In the genomic region with DNA sequence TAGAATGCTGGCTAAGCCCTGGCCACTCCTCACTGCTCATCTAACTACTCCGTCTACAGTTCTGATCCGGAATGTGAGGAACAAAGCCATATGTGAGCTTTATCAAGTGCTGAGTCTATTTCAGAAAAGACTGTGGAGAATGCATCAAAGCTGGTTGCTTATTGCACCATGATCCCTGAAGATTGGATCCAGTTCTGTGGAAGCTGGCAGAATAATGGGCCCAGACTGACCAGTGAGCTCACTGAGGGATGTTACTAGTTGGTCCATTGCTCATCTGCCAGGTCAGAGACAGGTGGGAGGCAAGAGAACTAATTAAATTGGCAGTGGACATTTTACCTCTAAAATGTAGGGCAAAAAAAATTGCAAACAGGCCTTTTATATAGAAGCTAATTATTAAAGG, we compare ENCODE assay signal across 23 cellular contexts.
"Had no signal": no experiment of that assay in that cellular context is flagged by ENCODE, and none has a peak within 500 bp of the region (broad histone marks: within the 10 kb centered on the region; RNA-seq: fewer than 3 reads in every experiment).

No MANE protein-coding gene starts in this region.

- H3K9me3 Mint-ChIP-seq: activated CD4-positive, alpha-beta memory T cell treated with anti-CD3 and anti-CD28 coated beads for 36 hours; activated CD4-positive, alpha-beta T cell treated with anti-CD3 and anti-CD28 coated beads, Interleukin-2, amount 10 ng/mL, durations not matched to agents 24 days and 14 days; activated T-cell treated with anti-CD3 and anti-CD28 coated beads, Interleukin-2, amount 50 U/mL, for 4 hours; activated T-helper 2 cell treated with anti-CD3 and anti-CD28 coated beads, Interferon-gamma antibody, Interleukin-2, Interleukin-4, amounts not matched to agents 10 μg/mL and 5 μg/mL and 100 μg/mL, durations not matched to agents 14 hours and 24 hours and 36 hours; endodermal cell; natural killer cell treated with Interleukin-12 subunit alpha and Interleukin-12 subunit beta and Interleukin-15 and Interleukin-18, amount 100 ng/mL, for 72 hours had no signal

- H3K4me3 ChIP-seq: body of pancreas, left lung, lower lobe of right lung, ovary, prostate gland, testis, transverse colon had no signal

- H3K36me3 Mint-ChIP-seq: activated CD4-positive, alpha-beta memory T cell treated with anti-CD3 and anti-CD28 coated beads for 36 hours; activated naive CD4-positive, alpha-beta T cell treated with anti-CD3 and anti-CD28 coated beads, Interleukin-2, amount 50 U/mL, for 72 hours; natural killer cell treated with Interleukin-12 subunit alpha and Interleukin-12 subunit beta and Interleukin-15 and Interleukin-18, amount 100 ng/mL, for 72 hours had no signal

- H3K27ac ChIP-seq: body of pancreas, left lung, lower lobe of right lung, ovary, prostate gland, testis, transverse colon had no signal

- H3K4me1 Mint-ChIP-seq: activated CD4-positive, alpha-beta T cell treated with anti-CD3 and anti-CD28 coated beads, Interleukin-2, amount 10 ng/mL, durations not matched to agents 24 days and 14 days; endodermal cell had no signal

- H3K4me1 ChIP-seq: body of pancreas, left lung, lower lobe of right lung, prostate gland, testis, transverse colon had no signal

- H3K36me3 ChIP-seq: left lung, lower lobe of right lung, ovary, prostate gland, transverse colon had no signal

- ATAC-seq: activated naive CD4-positive, alpha-beta T cell treated with anti-CD3 and anti-CD28 coated beads, Interleukin-2, amount 50 U/mL, for 72 hours; activated T-cell treated with anti-CD3 and anti-CD28 coated beads, Interleukin-2, amount 50 U/mL, for 4 hours; body of pancreas; esophagus mucosa; left lung; lower lobe of right lung; natural killer cell treated with Interleukin-12 subunit alpha and Interleukin-12 subunit beta and Interleukin-15 and Interleukin-18, amount 100 ng/mL, for 72 hours; stimulated activated naive CD8-positive, alpha-beta T cell treated with anti-CD3 and anti-CD28 coated beads, Interleukin-15, Interleukin-2, amounts not matched to agents 100 U/mL and 50 U/mL, for 24 hours had no signal

- H3K9me3 ChIP-seq: body of pancreas, left lung, lower lobe of right lung, ovary, prostate gland, testis, transverse colon had no signal

- H3K4me3 Mint-ChIP-seq: activated CD4-positive, alpha-beta memory T cell treated with anti-CD3 and anti-CD28 coated beads for 36 hours; activated CD4-positive, alpha-beta T cell treated with anti-CD3 and anti-CD28 coated beads, Interleukin-2, amount 10 ng/mL, durations not matched to agents 24 days and 14 days; activated T-cell treated with anti-CD3 and anti-CD28 coated beads, Interleukin-2, amount 50 U/mL, for 4 hours; endodermal cell; natural killer cell treated with Interleukin-12 subunit alpha and Interleukin-12 subunit beta and Interleukin-15 and Interleukin-18, amount 100 ng/mL, for 72 hours had no signal

- DNase-seq: activated CD4-positive, alpha-beta memory T cell treated with anti-CD3 and anti-CD28 coated beads for 36 hours; activated CD4-positive, alpha-beta T cell treated with anti-CD3 and anti-CD28 coated beads, Interleukin-2, amount 10 ng/mL, durations not matched to agents 24 days and 14 days; activated CD4-positive, CD25-positive, alpha-beta regulatory T cell treated with anti-CD3 and anti-CD28 coated beads, Interleukin-2, amount 50 U/mL, for 72 hours; activated naive CD4-positive, alpha-beta T cell; activated T-cell treated with anti-CD3 and anti-CD28 coated beads, Interleukin-2, amount 50 U/mL, for 4 hours; body of pancreas; endodermal cell; foreskin melanocyte; left lung; lower lobe of right lung; ovary; retina; stimulated activated CD4-positive, alpha-beta T cell treated with anti-CD3 and anti-CD28 coated beads, Interleukin-12 subunit alpha, Interleukin-12 subunit beta, amount 100 ng/mL, for 4 hours; stimulated activated CD4-positive, alpha-beta T cell treated with anti-CD3 and anti-CD28 coated beads, Interleukin-4, amount 100 ng/mL, for 1 hour; stimulated activated naive CD8-positive, alpha-beta T cell treated with anti-CD3 and anti-CD28 coated beads, Interleukin-15, Interleukin-2, amounts not matched to agents 100 U/mL and 50 U/mL, for 24 hours; T-helper 2 cell; testis; transverse colon had no signal

- H3K27me3 ChIP-seq: body of pancreas, left lung, ovary, testis, transverse colon had no signal

- H3K27ac Mint-ChIP-seq: activated CD4-positive, alpha-beta memory T cell treated with anti-CD3 and anti-CD28 coated beads for 36 hours; activated CD4-positive, alpha-beta T cell treated with anti-CD3 and anti-CD28 coated beads, Interleukin-2, amount 10 ng/mL, durations not matched to agents 24 days and 14 days; activated naive CD4-positive, alpha-beta T cell treated with anti-CD3 and anti-CD28 coated beads, Interleukin-2, amount 50 U/mL, for 72 hours; activated T-helper 2 cell treated with anti-CD3 and anti-CD28 coated beads, Interferon-gamma antibody, Interleukin-2, Interleukin-4, amounts not matched to agents 10 μg/mL and 5 μg/mL and 100 μg/mL, durations not matched to agents 14 hours and 24 hours and 36 hours; endodermal cell; natural killer cell treated with Interleukin-12 subunit alpha and Interleukin-12 subunit beta and Interleukin-15 and Interleukin-18, amount 100 ng/mL, for 72 hours had no signal

- H3K27me3 Mint-ChIP-seq: activated CD4-positive, alpha-beta memory T cell treated with anti-CD3 and anti-CD28 coated beads for 36 hours; activated CD4-positive, alpha-beta T cell treated with anti-CD3 and anti-CD28 coated beads, Interleukin-2, amount 10 ng/mL, durations not matched to agents 24 days and 14 days; natural killer cell treated with Interleukin-12 subunit alpha and Interleukin-12 subunit beta and Interleukin-15 and Interleukin-18, amount 100 ng/mL, for 72 hours had no signal
